In genomic region chr12:13428538-13429265, GRCh38 we compare ENCODE assay signal across 19 cellular contexts.
DNase-seq lines count a peak whose midpoint lies in the region; ATAC-seq and TF ChIP-seq lines count a peak whose summit lies in the region.
"Had no signal": no experiment of that assay in that cellular context is flagged by ENCODE, and none has a peak within 500 bp of the region (broad histone marks: within the 10 kb centered on the region; RNA-seq: fewer than 3 reads in every experiment).

No MANE protein-coding gene starts in this region.

- intact Hi-C loops in right lobe of liver (cut with DNase I) = no loop called here
- intact Hi-C loops in head of caudate nucleus (cut with DNase I) = no loop called here

- H3K9me3 ChIP-seq in right lobe of liver = no peaks in the 10 kb centered on the region

- H3K4me3 ChIP-seq in AG10803 (ENCODE audit: low read length) (no peak overlapping the region), right lobe of liver (no peak overlapping the region)
- H3K4me3 ChIP-seq: neural progenitor cell had no signal

- ATAC-seq in right lobe of liver = peak; percentile 60 to 88 (median 79)
- ATAC-seq in HG02884 (IDR thresholded peaks at IDR 0.05; ENCODE audit: unreplicated experiment) = no peak
- no peak for ATAC-seq in GM19035 (IDR thresholded peaks at IDR 0.05; ENCODE audit: unreplicated experiment)
- ATAC-seq: stimulated activated naive CD8-positive, alpha-beta T cell treated with anti-CD3 and anti-CD28 coated beads, Interleukin-15, Interleukin-2, amounts not matched to agents 100 U/mL and 50 U/mL, for 24 hours had no signal

- DNase-seq in AG10803 (ENCODE audit: low read depth) = peak; percentile 70
- DNase-seq in M059J (ENCODE audit: low read depth) = peak; percentile 36
- peak; percentile 38 for DNase-seq in RPMI7951 (ENCODE audit: low read depth)
- DNase-seq in right lobe of liver = no peak
- no peak for DNase-seq in head of caudate nucleus
- no peak for DNase-seq in activated CD4-positive, CD25-positive, alpha-beta regulatory T cell treated with anti-CD3 and anti-CD28 coated beads, Interleukin-2, amount 50 U/mL, for 72 hours
- DNase-seq: activated CD4-positive, alpha-beta T cell treated with anti-CD3 and anti-CD28 coated beads for 1 hour; activated effector memory CD4-positive, alpha-beta T cell treated with Interleukin-2 at 50 U/mL for 16 hours; CD8-positive, alpha-beta memory T cell; cerebellar nuclear complex; effector memory CD4-positive, alpha-beta T cell; NCI-H345; SHP77 treated with DMSO at 0.1 percent for 48 hours; stimulated activated naive CD8-positive, alpha-beta T cell treated with anti-CD3 and anti-CD28 coated beads, Interleukin-15, Interleukin-2, amounts not matched to agents 100 U/mL and 50 U/mL, for 24 hours; T-helper 2 cell had no signal

- WGBS in right lobe of liver (ENCODE audit: insufficient coverage, low coverage, low lambda C conversion rate, missing lambda C conversion rate) = 58% methylated on average over 4 of the region's 4 CpGs

- H3K27me3 ChIP-seq in right lobe of liver = no peaks in the 10 kb centered on the region
- H3K27me3 ChIP-seq: neural progenitor cell had no signal

- peaks cover 0 to 6% (median 2%) of the 10 kb centered on the region in 4 donors for H3K4me1 ChIP-seq in right lobe of liver
- H3K4me1 ChIP-seq: neural progenitor cell had no signal

- H3K36me3 ChIP-seq in right lobe of liver = no peaks in the 10 kb centered on the region
- H3K36me3 ChIP-seq: neural progenitor cell had no signal

- TF ChIP-seq POLR2A in right lobe of liver (IDR thresholded peaks at IDR 0.05) = no peak

- no peak overlapping the region for H3K27ac ChIP-seq in right lobe of liver
- H3K27ac ChIP-seq: HL-60, neural progenitor cell had no signal

- TF ChIP-seq CTCF in AG10803 (conservative IDR thresholded peaks at IDR 0.05; ENCODE audit: low read length) (no peak), right lobe of liver (IDR thresholded peaks at IDR 0.05) (no peak)

Comparison
In these comparisons a context has a peak if more than half of its experiments do, and no peak if none do; other contexts are left out.
1. DNase-seq: peak in AG10803 (single experiment), M059J (single experiment) and RPMI7951 (single experiment); none in right lobe of liver (0 of 3), head of caudate nucleus (0 of 42) and activated CD4-positive, CD25-positive, alpha-beta regulatory T cell treated with anti-CD3 and anti-CD28 coated beads, Interleukin-2, amount 50 U/mL, for 72 hours (single experiment).
2. ATAC-seq: peak in right lobe of liver (4 of 4); none in HG02884 (single experiment) and GM19035 (single experiment).